Comparison of ENCODE assay signal across 8 cellular contexts in the genomic region with DNA sequence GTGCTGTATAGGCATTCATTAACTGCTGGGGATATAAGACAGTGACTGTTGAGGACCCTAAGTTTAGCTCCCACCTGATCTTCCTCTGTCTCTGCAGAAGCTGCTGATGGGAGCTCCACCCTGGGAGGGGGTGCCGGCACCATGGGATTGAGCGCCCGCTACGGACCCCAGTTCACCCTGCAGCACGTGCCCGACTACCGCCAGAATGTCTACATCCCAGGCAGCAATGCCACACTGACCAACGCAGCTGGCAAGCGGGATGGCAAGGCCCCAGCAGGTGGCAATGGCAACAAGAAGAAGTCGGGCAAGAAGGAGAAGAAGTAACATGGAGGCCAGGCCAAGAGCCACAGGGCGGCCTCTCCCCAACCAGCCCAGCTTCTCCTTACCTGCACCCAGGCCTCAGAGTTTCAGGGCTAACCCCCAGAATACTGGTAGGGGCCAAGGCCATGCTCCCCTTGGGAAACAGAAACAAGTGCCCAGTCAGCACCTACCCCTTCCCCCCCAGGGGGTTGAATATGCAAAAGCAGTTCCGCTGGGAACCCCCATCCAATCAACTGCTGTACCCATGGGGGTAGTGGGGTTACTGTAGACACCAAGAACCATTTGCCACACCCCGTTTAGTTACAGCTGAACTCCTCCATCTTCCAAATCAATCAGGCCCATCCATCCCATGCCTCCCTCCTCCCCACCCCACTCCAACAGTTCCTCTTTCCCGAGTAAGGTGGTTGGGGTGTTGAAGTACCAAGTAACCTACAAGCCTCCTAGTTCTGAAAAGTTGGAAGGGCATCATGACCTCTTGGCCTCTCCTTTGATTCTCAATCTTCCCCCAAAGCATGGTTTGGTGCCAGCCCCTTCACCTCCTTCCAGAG. TPM values are rescaled to one million over a fixed set of nuclear protein-coding genes. Genes with fewer than 3 reads are reported as not detected.
DNase-seq lines count a peak whose midpoint lies in the region; ATAC-seq and TF ChIP-seq lines count a peak whose summit lies in the region.

No MANE protein-coding gene starts in this region.

- H3K9me3 Mint-ChIP-seq in natural killer cell: no peaks in the 10 kb centered on the region
- H3K9me3 Mint-ChIP-seq in CD14-positive monocyte: peaks cover 0 to 5% (median 0%) of the 10 kb centered on the region in 7 donors

- H3K9me3 ChIP-seq in mucosa of descending colon: no peaks in the 10 kb centered on the region

- intact Hi-C loops in natural killer cell (cut with micrococcal nuclease): loop anchor here (5.0 kb wide), 2 partner anchors 99 to 184 kb away; partner anchors contain the start of gene PCDHGA10
- intact Hi-C loops in mucosa of descending colon (cut with DNase I, micrococcal nuclease): no loop called here
- intact Hi-C loops in CD14-positive monocyte (cut with micrococcal nuclease): no loop called here

- peak; percentile 26 for ATAC-seq in GM21526 (IDR thresholded peaks at IDR 0.05; ENCODE audit: low FRiP score, unreplicated experiment)
- no peak for ATAC-seq in natural killer cell
- ATAC-seq in mucosa of descending colon: no peak

- H3K4me3 ChIP-seq in GM12875 (ENCODE audit: low read depth, low read length) (peak overlapping the region; percentile 70), mucosa of descending colon (no peak overlapping the region)

- no peaks in the 10 kb centered on the region for H3K27me3 Mint-ChIP-seq in natural killer cell (ENCODE audit: low read depth in 2 of 2)
- peaks cover 5 to 39% (median 16%) of the 10 kb centered on the region in 3 donors for H3K27me3 Mint-ChIP-seq in CD14-positive monocyte (ENCODE audit: low read depth in 3 of 3)

- TF ChIP-seq CTCF in GM12875 (IDR thresholded peaks at IDR 0.05; ENCODE audit: borderline replicate concordance, insufficient read depth, low read depth, low read length): no peak
- TF ChIP-seq CTCF in natural killer cell (IDR thresholded peaks at IDR 0.05): no peak
- no peak for TF ChIP-seq CTCF in mucosa of descending colon (IDR thresholded peaks at IDR 0.05)
- TF ChIP-seq CTCF in CD14-positive monocyte (IDR thresholded peaks at IDR 0.05): no peak

- H3K36me3 Mint-ChIP-seq in natural killer cell (no peaks in the 10 kb centered on the region), CD14-positive monocyte (peaks cover 28 to 31% of the 10 kb centered on the region in 2 donors)

- H3K27ac ChIP-seq in substantia nigra (ENCODE audit: low read depth, low read length, poor library complexity, severe bottlenecking): no peak overlapping the region

- H3K4me3 Mint-ChIP-seq in natural killer cell (peak overlapping the region; percentile 43), CD14-positive monocyte (no peak overlapping the region)

- H3K36me3 ChIP-seq in mucosa of descending colon (ENCODE audit: low read depth): no peaks in the 10 kb centered on the region

- peaks cover 42 to 51% of the 10 kb centered on the region in 2 donors for H3K4me1 Mint-ChIP-seq in natural killer cell
- peaks cover 52% of the 10 kb centered on the region for H3K4me1 Mint-ChIP-seq in CD14-positive monocyte

- H3K4me1 ChIP-seq in mucosa of descending colon (ENCODE audit: low read depth): peaks cover 15% of the 10 kb centered on the region

- DNase-seq in NAMALWA (ENCODE audit: low spot score): peak; percentile 63
- no peak for DNase-seq in natural killer cell
- no peak for DNase-seq in substantia nigra (lab: John Stamatoyannopoulos, UW)
- DNase-seq in mucosa of descending colon: no peak
- DNase-seq in CD14-positive monocyte (ENCODE audit: low spot score): no peak
- DNase-seq in NCI-H146 treated with DMSO at 0.1 percent for 48 hours (lab: John Stamatoyannopoulos, UW; ENCODE audit: unreplicated experiment): no peak

- H3K27ac Mint-ChIP-seq in natural killer cell: peak overlapping the region; percentile 9 to 82
- H3K27ac Mint-ChIP-seq in CD14-positive monocyte: peak overlapping the region in 1 of 7 donors; percentile 45

RNA-seq across cellular contexts. Expression of gene PCDHGC5, which starts 22.2 kb away (rescaled TPM):
- total RNA-seq in natural killer cell: under 1 TPM; 0.31 to 0.97 (median 0.50) TPM
- total RNA-seq in mucosa of descending colon: 1 to 10 TPM in 1 of 3 donors, under 1 TPM in 2; 0.61 to 2.6 (median 0.89) TPM
- not detected for polyA plus RNA-seq in CD14-positive monocyte

RNA-seq across cellular contexts. Expression of gene PCDHGC4, which starts 26.3 kb away (rescaled TPM):
- total RNA-seq in natural killer cell (under 1 TPM; 0.31 to 0.84 (median 0.45) TPM), mucosa of descending colon (1 to 10 TPM in 2 of 3 donors, under 1 TPM in 1; 0.75 to 2.6 (median 1.6) TPM)
- polyA plus RNA-seq in CD14-positive monocyte: not detected

RNA-seq across cellular contexts. Expression of gene PCDHGC3, which starts 35.3 kb away (rescaled TPM):
- total RNA-seq in natural killer cell (1 to 10 TPM in 1 of 3 donors, under 1 TPM in 2; 0.68 to 1.5 (median 0.75) TPM), mucosa of descending colon (10 to 100 TPM; 12.1 to 50.5 (median 24.5) TPM)
- polyA plus RNA-seq in CD14-positive monocyte: under 1 TPM in 1 of 2 donors, not detected in 1; 0.33 TPM

Comparison
In these comparisons a context has a peak if more than half of its experiments do, and no peak if none do; other contexts are left out.
1. RNA of gene PCDHGC3, which starts 35.3 kb away (total RNA-seq): 12.1 to 50.5 TPM in mucosa of descending colon; 0.68 to 1.5 TPM in natural killer cell; every median in the first group is over 4 times any median in the second.